In the genomic region with DNA sequence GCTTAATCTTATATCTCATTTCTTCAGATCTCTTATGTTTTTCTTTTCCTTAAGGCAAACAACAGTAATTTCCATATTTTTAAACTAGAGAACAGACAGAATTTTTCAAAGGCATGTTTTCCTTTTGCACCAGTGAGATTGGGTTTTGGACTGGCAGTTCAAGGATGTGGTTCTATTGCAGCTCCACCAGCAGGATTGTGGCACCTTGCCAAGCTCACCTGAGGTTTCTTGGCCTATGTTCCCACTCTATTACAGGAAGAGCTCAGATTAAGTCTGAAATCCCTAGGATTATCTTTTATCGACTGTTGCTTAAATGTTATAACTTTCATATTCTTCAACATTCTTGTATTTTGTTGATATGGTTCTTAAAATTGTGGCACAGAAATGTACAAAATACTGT, we compare ENCODE assay signal across 19 cellular contexts.
"Had no signal": no experiment of that assay in that cellular context is flagged by ENCODE, and none has a peak within 500 bp of the region (broad histone marks: within the 10 kb centered on the region; RNA-seq: fewer than 3 reads in every experiment).

No MANE protein-coding gene starts in this region.

- H3K27me3 ChIP-seq: right atrium auricular region had no signal

- H3K4me1 ChIP-seq: right atrium auricular region had no signal

- H3K4me1 Mint-ChIP-seq: activated CD4-positive, alpha-beta T cell treated with anti-CD3 and anti-CD28 coated beads, Interleukin-2, amount 10 ng/mL, durations not matched to agents 24 days and 14 days; activated naive CD8-positive, alpha-beta T cell treated with anti-CD3 and anti-CD28 coated beads for 36 hours; brain; central memory CD8-positive, alpha-beta T cell had no signal

- H3K27me3 Mint-ChIP-seq: activated CD4-positive, alpha-beta T cell treated with anti-CD3 and anti-CD28 coated beads, Interleukin-2, amount 10 ng/mL, durations not matched to agents 24 days and 14 days; activated naive CD8-positive, alpha-beta T cell treated with anti-CD3 and anti-CD28 coated beads for 36 hours; brain; central memory CD8-positive, alpha-beta T cell; progenitor cell of endocrine pancreas had no signal

- H3K9me3 ChIP-seq: right atrium auricular region had no signal

- H3K36me3 ChIP-seq: right atrium auricular region had no signal

- H3K36me3 Mint-ChIP-seq: activated naive CD8-positive, alpha-beta T cell treated with anti-CD3 and anti-CD28 coated beads for 36 hours had no signal

- H3K27ac ChIP-seq: epithelial cell of prostate, right atrium auricular region had no signal

- H3K27ac Mint-ChIP-seq: activated CD4-positive, alpha-beta T cell treated with anti-CD3 and anti-CD28 coated beads, Interleukin-2, amount 10 ng/mL, durations not matched to agents 24 days and 14 days; activated naive CD8-positive, alpha-beta T cell treated with anti-CD3 and anti-CD28 coated beads for 36 hours; nephron progenitor cell; progenitor cell of endocrine pancreas had no signal

- H3K9me3 Mint-ChIP-seq: activated CD4-positive, alpha-beta T cell treated with anti-CD3 and anti-CD28 coated beads, Interleukin-2, amount 10 ng/mL, durations not matched to agents 24 days and 14 days; brain; central memory CD8-positive, alpha-beta T cell had no signal

- H3K4me3 Mint-ChIP-seq: activated CD4-positive, alpha-beta T cell treated with anti-CD3 and anti-CD28 coated beads, Interleukin-2, amount 10 ng/mL, durations not matched to agents 24 days and 14 days; activated naive CD8-positive, alpha-beta T cell treated with anti-CD3 and anti-CD28 coated beads for 36 hours; brain; central memory CD8-positive, alpha-beta T cell; nephron progenitor cell had no signal

- DNase-seq: activated CD4-positive, alpha-beta T cell treated with anti-CD3 and anti-CD28 coated beads, Interleukin-2, amount 10 ng/mL, durations not matched to agents 24 days and 14 days; activated CD4-positive, CD25-positive, alpha-beta regulatory T cell; activated CD8-positive, alpha-beta memory T cell treated with anti-CD3 and anti-CD28 coated beads, Interleukin-2, amount 50 U/mL, for 48 hours; activated gamma-delta T cell treated with Interleukin-2 at 50 U/mL for 16 hours; activated naive CD8-positive, alpha-beta T cell treated with anti-CD3 and anti-CD28 coated beads for 36 hours; dermis blood vessel endothelial cell; foreskin melanocyte; mesendoderm; nephron progenitor cell; occipital lobe; stimulated activated CD4-positive, alpha-beta T cell treated with anti-CD3 and anti-CD28 coated beads, Interleukin-15, amount 100 ng/mL, for 24 hours; stimulated activated CD4-positive, alpha-beta T cell treated with anti-CD3 and anti-CD28 coated beads, Interleukin-4, amount 100 ng/mL, for 24 hours; stimulated activated naive CD4-positive, alpha-beta T cell; trophoblast cell had no signal

- H3K4me3 ChIP-seq: right atrium auricular region had no signal
